ENCODE assay signal across 25 cellular contexts in genomic region chr1:91120421-91120820, GRCh38.
DNase-seq lines count a peak whose midpoint lies in the region; ATAC-seq and TF ChIP-seq lines count a peak whose summit lies in the region.
"Had no signal": no experiment of that assay in that cellular context is flagged by ENCODE, and none has a peak within 500 bp of the region (broad histone marks: within the 10 kb centered on the region; RNA-seq: fewer than 3 reads in every experiment).

No MANE protein-coding gene starts in this region.

- ATAC-seq in GM23338, result peak; percentile 64
- ATAC-seq: GM12878, K562 had no signal

- H3K4ac ChIP-seq in trophoblast cell (ENCODE audit: low read depth, low read length), result no peak overlapping the region

- DNase-seq in GM23338 (ENCODE audit: low spot score) (peak; percentile 43), PC-9 (peak in 1 of 2 experiments; percentile 80), fibroblast of the conjunctiva (ENCODE audit: low read depth) (peak; percentile 43), trophoblast cell (peak; percentile 86 to 94), HPDE6-E6E7 (ENCODE audit: extremely low spot score) (no peak), ovary (no peak), NCI-H2196 treated with DMSO at 0.1 percent for 48 hours (lab: John Stamatoyannopoulos, UW; ENCODE audit: unreplicated experiment) (no peak), DMS53 treated with DMSO at 0.1 percent for 48 hours (lab: John Stamatoyannopoulos, UW; ENCODE audit: unreplicated experiment) (no peak)
- DNase-seq: activated CD4-positive, alpha-beta T cell treated with anti-CD3 and anti-CD28 coated beads for 48 hours; activated gamma-delta T cell treated with Interleukin-2 at 50 U/mL for 16 hours; activated T-cell treated with anti-CD3 and anti-CD28 coated beads, Interleukin-2, amount 50 U/mL, for 24 hours; DND-41; MM.1S; NCI-H1417 treated with DMSO at 0.1 percent for 48 hours; NCI-H526; nucleus accumbens; stimulated activated CD4-positive, alpha-beta T cell treated with anti-CD3 and anti-CD28 coated beads, Interleukin-1b, Interleukin-23, amount 100 ng/mL, for 48 hours; substantia nigra had no signal

- H3K36me3 ChIP-seq in GM23338 (ENCODE audit: insufficient read depth) (no peaks in the 10 kb centered on the region), PC-9 (ENCODE audit: low read depth) (no peaks in the 10 kb centered on the region), trophoblast cell (ENCODE audit: control insufficient read depth in 1 of 2, insufficient read depth in 2 of 2, low read length in 2 of 2) (no peaks in the 10 kb centered on the region), ovary (no peaks in the 10 kb centered on the region)
- H3K36me3 ChIP-seq: BLaER1, vagina had no signal

- peak overlapping the region; percentile 16; the same call in 1 of the 2 replicates for H2AFZ ChIP-seq in GM23338
- H2AFZ ChIP-seq in PC-9, result no peak overlapping the region
- H2AFZ ChIP-seq in trophoblast cell (ENCODE audit: insufficient read depth, low read length, poor library complexity), result no peak overlapping the region

- no CpG with 5 or more reads among the region's 3 CpGs for WGBS in trophoblast cell (ENCODE audit: extremely low coverage, insufficient coverage, insufficient read length)
- 41 to 67% (median 60%) methylated on average over 3 of the region's 3 CpGs for WGBS in ovary, 3 donors

- no peak overlapping the region for H4K12ac ChIP-seq in trophoblast cell (ENCODE audit: low read depth, low read length)

- peaks cover 64% of the 10 kb centered on the region for H3K4me1 Mint-ChIP-seq in GM23338

- no peak overlapping the region for H3K9ac ChIP-seq in trophoblast cell (ENCODE audit: low read length)
- H3K9ac ChIP-seq: BLaER1 had no signal

- H3K9me3 ChIP-seq in PC-9 (ENCODE audit: insufficient read depth, low read depth) (no peaks in the 10 kb centered on the region), trophoblast cell (ENCODE audit: insufficient read depth, low read depth, low read length) (no peaks in the 10 kb centered on the region), ovary (no peaks in the 10 kb centered on the region)
- H3K9me3 ChIP-seq: BLaER1, vagina had no signal

- no peak for TF ChIP-seq EP300 in ovary (IDR thresholded peaks at IDR 0.05)

- no peak overlapping the region for H3K4me3 Mint-ChIP-seq in GM23338
- H3K4me3 Mint-ChIP-seq: activated T-cell treated with anti-CD3 and anti-CD28 coated beads, Interleukin-2, amount 50 U/mL, for 24 hours; brain; T-helper 1 cell treated with Interleukin-12 subunit alpha and Interleukin-12 subunit beta and Interleukin-4 antibody, amounts not matched to agents 30 μg/mL and 1 μg/mL, for 36 hours had no signal

- H2AK5ac ChIP-seq in trophoblast cell (ENCODE audit: low read length), result no peak overlapping the region

- H3K18ac ChIP-seq in trophoblast cell (ENCODE audit: low read length), result no peak overlapping the region

- no peaks in the 10 kb centered on the region for H3K27me3 ChIP-seq in GM23338 (ENCODE audit: insufficient read depth)
- no peaks in the 10 kb centered on the region for H3K27me3 ChIP-seq in PC-9 (ENCODE audit: insufficient read depth, low read depth)
- H3K27me3 ChIP-seq in trophoblast cell (ENCODE audit: insufficient read depth, low read length), result no peaks in the 10 kb centered on the region
- no peaks in the 10 kb centered on the region for H3K27me3 ChIP-seq in ovary
- H3K27me3 ChIP-seq: BLaER1, vagina had no signal

- H3K27me3 Mint-ChIP-seq in GM23338 (ENCODE audit: insufficient read depth, low read depth, poor library complexity), result peaks cover 7% of the 10 kb centered on the region
- H3K27me3 Mint-ChIP-seq: brain had no signal

- intact Hi-C loops in PC-9 (cut with micrococcal nuclease; ENCODE audit: unreplicated experiment) (no loop called here), ovary (cut with DNase I) (no loop called here)

- no peak overlapping the region for H3K4me3 ChIP-seq in GM23338
- no peak overlapping the region for H3K4me3 ChIP-seq in PC-9
- no peak overlapping the region for H3K4me3 ChIP-seq in trophoblast cell (ENCODE audit: low read depth, low read length)
- H3K4me3 ChIP-seq in ovary, result no peak overlapping the region
- H3K4me3 ChIP-seq: BLaER1, GM12878, K562, skin epidermis, vagina had no signal

- no peak for TF ChIP-seq POLR2A in ovary (IDR thresholded peaks at IDR 0.05)

- H3K79me1 ChIP-seq in trophoblast cell (ENCODE audit: low read length), result peaks cover 4% of the 10 kb centered on the region

- POLR2A ChIA-PET in PC-9 (lab: Charles Lee; ENCODE audit: unreplicated experiment), result no interaction called here

- no peaks in the 10 kb centered on the region; the same call in 1 of the 3 replicates for H3K9me3 Mint-ChIP-seq in GM23338
- H3K9me3 Mint-ChIP-seq: activated T-cell treated with anti-CD3 and anti-CD28 coated beads, Interleukin-2, amount 50 U/mL, for 24 hours; T-helper 1 cell treated with Interleukin-12 subunit alpha and Interleukin-12 subunit beta and Interleukin-4 antibody, amounts not matched to agents 30 μg/mL and 1 μg/mL, for 36 hours had no signal

- no TSS peak for BruUV-seq in PC-9 (replicated peaks; lab: Mats Ljungman, UMichigan)

- peaks cover 8% of the 10 kb centered on the region; the same call in 1 of the 3 replicates for H3K36me3 Mint-ChIP-seq in GM23338 (ENCODE audit: low read depth)
- H3K36me3 Mint-ChIP-seq: brain had no signal

- no peak overlapping the region for H4K8ac ChIP-seq in trophoblast cell (ENCODE audit: low read depth, low read length)

- CTCF ChIA-PET in PC-9 (lab: Charles Lee), result no interaction called here

- H3K79me2 ChIP-seq in GM23338 (replicated peaks; ENCODE audit: insufficient read depth), result no peaks in the 10 kb centered on the region
- no peaks in the 10 kb centered on the region for H3K79me2 ChIP-seq in PC-9 (ENCODE audit: low read depth)
- no peaks in the 10 kb centered on the region for H3K79me2 ChIP-seq in trophoblast cell (ENCODE audit: control insufficient read depth, insufficient read depth, low read length, poor library complexity)

- H2BK120ac ChIP-seq in trophoblast cell (ENCODE audit: insufficient read depth, low read length, poor library complexity), result no peak overlapping the region

- peak overlapping the region; percentile 7; the same call in 1 of the 2 replicates for H3K4me2 ChIP-seq in GM23338
- peak overlapping the region; percentile 27 for H3K4me2 ChIP-seq in PC-9
- H3K4me2 ChIP-seq in trophoblast cell (ENCODE audit: low read length), result no peak overlapping the region
- H3K4me2 ChIP-seq: BLaER1 had no signal

- H3K27ac ChIP-seq in GM23338 (ENCODE audit: low read depth), result peak overlapping the region; percentile 89
- peak overlapping the region; percentile 42 for H3K27ac ChIP-seq in PC-9
- H3K27ac ChIP-seq in trophoblast cell (ENCODE audit: low read depth, low read length), result no peak overlapping the region
- no peak overlapping the region for H3K27ac ChIP-seq in ovary
- H3K27ac ChIP-seq: BLaER1, vagina had no signal

- TF ChIP-seq CTCF in GM23338 (conservative IDR thresholded peaks at IDR 0.05; ENCODE audit: low read depth in 2 of 2) (no peak), PC-9 (conservative IDR thresholded peaks at IDR 0.05) (no peak), ovary (IDR thresholded peaks at IDR 0.05) (no peak)

- peaks cover 17% of the 10 kb centered on the region; the same call in 1 of the 2 replicates for H3F3A ChIP-seq in GM23338 (replicated peaks; ENCODE audit: low read depth)
- H3F3A ChIP-seq in PC-9 (ENCODE audit: insufficient read depth, low read depth), result peaks cover 29% of the 10 kb centered on the region

- H2BK5ac ChIP-seq in trophoblast cell (ENCODE audit: low read depth, low read length, poor library complexity), result no peak overlapping the region

- H3K4me1 ChIP-seq in GM23338 (ENCODE audit: insufficient read depth) (peaks cover 66% of the 10 kb centered on the region), PC-9 (replicated peaks; ENCODE audit: insufficient read depth) (peaks cover 35% of the 10 kb centered on the region), trophoblast cell (ENCODE audit: control insufficient read depth in 1 of 2, insufficient read depth in 2 of 2, low read length in 2 of 2) (peaks cover 16 to 17% of the 10 kb centered on the region in 2 experiments), ovary (ENCODE audit: insufficient read depth) (no peaks in the 10 kb centered on the region)
- H3K4me1 ChIP-seq: BLaER1 had no signal

- H4K20me1 ChIP-seq in GM23338 (replicated peaks; ENCODE audit: insufficient read depth), result no peaks in the 10 kb centered on the region
- H4K20me1 ChIP-seq in PC-9 (ENCODE audit: insufficient read depth), result no peaks in the 10 kb centered on the region
- H4K20me1 ChIP-seq: BLaER1 had no signal

- no peak overlapping the region for H3K14ac ChIP-seq in trophoblast cell (ENCODE audit: low read length)

- H3K23ac ChIP-seq in trophoblast cell (ENCODE audit: low read length), result no peak overlapping the region

- no peak overlapping the region for H2BK12ac ChIP-seq in trophoblast cell (ENCODE audit: low read length)

- H3K27ac Mint-ChIP-seq in GM23338, result peak overlapping the region; percentile 63
- H3K27ac Mint-ChIP-seq: activated T-cell treated with anti-CD3 and anti-CD28 coated beads, Interleukin-2, amount 50 U/mL, for 24 hours; T-helper 1 cell treated with Interleukin-12 subunit alpha and Interleukin-12 subunit beta and Interleukin-4 antibody, amounts not matched to agents 30 μg/mL and 1 μg/mL, for 36 hours had no signal

- 0 out of 2 replicates have a peak, but pooled peaks cover 3% of the 10 kb centered on the region for H3K9me2 ChIP-seq in GM23338 (ENCODE audit: insufficient read depth)
- no peaks in the 10 kb centered on the region for H3K9me2 ChIP-seq in PC-9 (ENCODE audit: insufficient read depth)

- no peak overlapping the region for H4K91ac ChIP-seq in trophoblast cell (ENCODE audit: low read depth, low read length)

Comparison
In these comparisons a context has a peak if more than half of its experiments do, and no peak if none do; other contexts are left out.
1. DNase-seq: peak in GM23338 (single experiment), fibroblast of the conjunctiva (single experiment) and trophoblast cell (2 of 2); none in HPDE6-E6E7 (single experiment), ovary (0 of 5), NCI-H2196 treated with DMSO at 0.1 percent for 48 hours (single experiment) and DMS53 treated with DMSO at 0.1 percent for 48 hours (single experiment).
2. H3K27ac ChIP-seq: peak in GM23338 (single experiment) and PC-9 (single experiment); none in trophoblast cell (single experiment) and ovary (0 of 2).